ENCODE assay signal across 4 cellular contexts in genomic region chr22:35957589-35957988, GRCh38.
TF ChIP-seq lines count a peak whose summit lies in the region.

No MANE protein-coding gene starts in this region.

TF ChIP-seq in SK-N-SH, 30 proteins besides CTCF, POLR2A, EP300 and RAD21 (continued from another document):
- TF ChIP-seq GATA2 (CRISPR knock-in tag; IDR thresholded peaks at IDR 0.05) (peak; percentile 26; the same call in 1 of the 2 replicates), TEAD4 (IDR thresholded peaks at IDR 0.05; ENCODE audit: borderline replicate concordance, insufficient read depth) (no peak), FOSL2 (IDR thresholded peaks at IDR 0.05; ENCODE audit: borderline replicate concordance, low read depth) (peak; percentile 12; the same call in 1 of the 2 replicates), NFIC (IDR thresholded peaks at IDR 0.05; ENCODE audit: borderline replicate concordance) (no peak), TCF12 (IDR thresholded peaks at IDR 0.05) (peak; percentile 72), IRF3 (IDR thresholded peaks at IDR 0.05; ENCODE audit: low read depth, low read length) (no peak), PBX3 (IDR thresholded peaks at IDR 0.05) (peak; percentile 34)

TF ChIP-seq in SK-N-SH treated with all-trans-retinoic acid at 6 μM for 48 hours, 23 proteins besides CTCF, POLR2A, EP300 and RAD21 (continued from another document):
- TF ChIP-seq ARNTL (CRISPR knock-in tag; IDR thresholded peaks at IDR 0.05; ENCODE audit: borderline replicate concordance, low read depth) (no peak), SNAI2 (CRISPR knock-in tag; IDR thresholded peaks at IDR 0.05) (no peak), TOX (CRISPR knock-in tag; IDR thresholded peaks at IDR 0.05; ENCODE audit: borderline replicate concordance) (no peak), CSRNP3 (CRISPR knock-in tag; IDR thresholded peaks at IDR 0.05) (no peak), ZC3H10 (CRISPR knock-in tag; IDR thresholded peaks at IDR 0.05) (no peak)

TF ChIP-seq in K562, 482 proteins besides CTCF, POLR2A, EP300 and RAD21:
- TF ChIP-seq ZBTB33 (CRISPR knock-in tag; IDR thresholded peaks at IDR 0.05), result no peak
- no peak for TF ChIP-seq ZBTB17 (CRISPR knock-in tag; IDR thresholded peaks at IDR 0.05)
- no peak for TF ChIP-seq THAP12 (CRISPR knock-in tag; IDR thresholded peaks at IDR 0.05)
- TF ChIP-seq FOSL1 (tag; conservative IDR thresholded peaks at IDR 0.05), result 0 out of 2 replicates have a peak, but pooled peaks have one; percentile 26
- TF ChIP-seq PTRF (tag; IDR thresholded peaks at IDR 0.05), result no peak

TF ChIP-seq in neural cell, 6 proteins besides CTCF, POLR2A, EP300 and RAD21 (continued from another document):
- no peak for TF ChIP-seq REST (IDR thresholded peaks at IDR 0.05; ENCODE audit: borderline replicate concordance)
